In genomic region chr11:9772218-9772617, GRCh38 we compare ENCODE assay signal across 19 cellular contexts.
"Had no signal": no experiment of that assay in that cellular context is flagged by ENCODE, and none has a peak within 500 bp of the region (broad histone marks: within the 10 kb centered on the region; RNA-seq: fewer than 3 reads in every experiment).

No MANE protein-coding gene starts in this region.

- ATAC-seq: heart left ventricle, lower lobe of right lung had no signal

- H3K27ac Mint-ChIP-seq: memory B cell, naive B cell had no signal

- H3K9me3 Mint-ChIP-seq: memory B cell, naive B cell had no signal

- H3K27me3 Mint-ChIP-seq: memory B cell, naive B cell had no signal

- H3K27ac ChIP-seq: heart left ventricle, lower lobe of right lung, neutrophil, right atrium auricular region, sigmoid colon, skin epidermis had no signal

- H3K4me3 Mint-ChIP-seq: memory B cell, naive B cell had no signal

- DNase-seq: cortex of kidney; dorsolateral prefrontal cortex; effector CD8-positive, alpha-beta T cell; foreskin melanocyte; heart left ventricle; hippocampal formation; left ventricle myocardium inferior; lower lobe of right lung; midbrain; naive B cell; sigmoid colon; stimulated activated CD4-positive, alpha-beta T cell treated with anti-CD3 and anti-CD28 coated beads, Interleukin-12 subunit alpha, Interleukin-12 subunit beta, amount 100 ng/mL, for 4 hours; stimulated activated CD4-positive, alpha-beta T cell treated with anti-CD3 and anti-CD28 coated beads, Interleukin-2, amount 100 ng/mL, for 48 hours; stimulated activated naive CD4-positive, alpha-beta T cell treated with Interleukin-2 at 50 U/mL for 16 hours; trophoblast cell had no signal
